In the genomic region with DNA sequence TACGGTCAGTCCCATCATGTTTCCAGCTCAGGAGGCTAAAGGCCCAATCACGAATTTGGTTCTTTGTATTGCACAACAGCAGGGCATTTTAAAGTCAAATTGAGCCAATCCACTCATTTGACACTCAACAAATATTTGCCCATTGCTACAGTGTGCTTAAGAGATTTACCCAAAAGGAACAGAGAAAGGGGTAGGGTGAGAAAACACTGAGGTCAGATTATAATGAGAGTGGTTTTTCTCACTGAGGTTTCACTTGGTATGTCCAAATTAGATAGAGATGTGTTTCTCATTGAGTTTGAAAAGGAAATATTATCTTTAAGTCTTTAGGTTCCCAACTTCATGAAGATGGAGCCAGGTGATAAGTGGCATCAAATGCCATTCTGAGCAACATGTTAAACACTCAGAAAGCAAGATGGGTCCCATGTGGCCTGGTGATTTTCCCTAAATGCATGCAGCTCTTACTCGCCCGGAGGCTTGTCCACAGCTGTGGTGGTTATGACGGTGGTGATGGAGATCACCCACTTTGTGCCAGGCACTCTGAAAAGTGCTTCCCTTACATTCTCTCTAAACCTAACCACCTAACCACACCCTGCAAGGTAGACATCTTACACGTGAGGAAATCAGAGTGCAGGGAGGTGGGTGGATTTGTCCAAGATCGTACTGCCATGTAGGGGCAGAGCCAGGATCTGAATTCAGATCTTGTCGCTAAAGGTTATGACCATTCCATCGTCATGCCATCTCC, we compare ENCODE assay signal across 1 cellular context.
A peak's percentile ranks its signal among the peaks of the same experiment; 100 is the strongest.
TF ChIP-seq lines count a peak whose summit lies in the region.

No MANE protein-coding gene starts in this region.

TF ChIP-seq in HepG2, 621 proteins besides CTCF, POLR2A, EP300 and RAD21 (continued from another document and continues in another):
- TF ChIP-seq ZNF367 (CRISPR knock-in tag; IDR thresholded peaks at IDR 0.05; ENCODE audit: borderline replicate concordance), result 0 out of 2 replicates have a peak, but pooled peaks have one; percentile 34
- peak; percentile 98 for TF ChIP-seq HMG20B (CRISPR knock-in tag; conservative IDR thresholded peaks at IDR 0.05)
- TF ChIP-seq RFXAP (CRISPR knock-in tag; IDR thresholded peaks at IDR 0.05; ENCODE audit: borderline replicate concordance), result peak; percentile 35; the same call in 1 of the 2 replicates
- TF ChIP-seq ZNF253 (CRISPR knock-in tag; IDR thresholded peaks at IDR 0.05; ENCODE audit: borderline replicate concordance), result no peak
- TF ChIP-seq ATM (IDR thresholded peaks at IDR 0.05; ENCODE audit: borderline replicate concordance), result no peak
- peak; percentile 25; the same call in 1 of the 2 replicates for TF ChIP-seq EHMT2 (IDR thresholded peaks at IDR 0.05; ENCODE audit: borderline replicate concordance, low read depth, low read length)
- TF ChIP-seq, protein P1, sequence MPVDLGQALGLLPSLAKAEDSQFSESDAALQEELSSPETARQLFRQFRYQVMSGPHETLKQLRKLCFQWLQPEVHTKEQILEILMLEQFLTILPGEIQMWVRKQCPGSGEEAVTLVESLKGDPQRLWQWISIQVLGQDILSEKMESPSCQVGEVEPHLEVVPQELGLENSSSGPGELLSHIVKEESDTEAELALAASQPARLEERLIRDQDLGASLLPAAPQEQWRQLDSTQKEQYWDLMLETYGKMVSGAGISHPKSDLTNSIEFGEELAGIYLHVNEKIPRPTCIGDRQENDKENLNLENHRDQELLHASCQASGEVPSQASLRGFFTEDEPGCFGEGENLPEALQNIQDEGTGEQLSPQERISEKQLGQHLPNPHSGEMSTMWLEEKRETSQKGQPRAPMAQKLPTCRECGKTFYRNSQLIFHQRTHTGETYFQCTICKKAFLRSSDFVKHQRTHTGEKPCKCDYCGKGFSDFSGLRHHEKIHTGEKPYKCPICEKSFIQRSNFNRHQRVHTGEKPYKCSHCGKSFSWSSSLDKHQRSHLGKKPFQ (CRISPR knock-in tag; IDR thresholded peaks at IDR 0.05; ENCODE audit: insufficient replicate concordance), result peak; percentile 56
- no peak for TF ChIP-seq TBP (CRISPR knock-in tag; IDR thresholded peaks at IDR 0.05)
- peak; percentile 75; the same call in 1 of the 2 replicates for TF ChIP-seq NFIC (IDR thresholded peaks at IDR 0.05; ENCODE audit: low read length)
- no peak for TF ChIP-seq CHD2 (IDR thresholded peaks at IDR 0.05; ENCODE audit: low read depth, low read length)
- TF ChIP-seq, protein P2, sequence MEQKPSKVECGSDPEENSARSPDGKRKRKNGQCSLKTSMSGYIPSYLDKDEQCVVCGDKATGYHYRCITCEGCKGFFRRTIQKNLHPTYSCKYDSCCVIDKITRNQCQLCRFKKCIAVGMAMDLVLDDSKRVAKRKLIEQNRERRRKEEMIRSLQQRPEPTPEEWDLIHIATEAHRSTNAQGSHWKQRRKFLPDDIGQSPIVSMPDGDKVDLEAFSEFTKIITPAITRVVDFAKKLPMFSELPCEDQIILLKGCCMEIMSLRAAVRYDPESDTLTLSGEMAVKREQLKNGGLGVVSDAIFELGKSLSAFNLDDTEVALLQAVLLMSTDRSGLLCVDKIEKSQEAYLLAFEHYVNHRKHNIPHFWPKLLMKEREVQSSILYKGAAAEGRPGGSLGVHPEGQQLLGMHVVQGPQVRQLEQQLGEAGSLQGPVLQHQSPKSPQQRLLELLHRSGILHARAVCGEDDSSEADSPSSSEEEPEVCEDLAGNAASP (CRISPR knock-in tag; IDR thresholded peaks at IDR 0.05; ENCODE audit: borderline replicate concordance), result peak; percentile 83
- TF ChIP-seq TSC22D2 (CRISPR knock-in tag; IDR thresholded peaks at IDR 0.05; ENCODE audit: borderline replicate concordance), result peak; percentile 49; the same call in 1 of the 2 replicates
- 0 out of 2 replicates have a peak, but pooled peaks have one; percentile 14 for TF ChIP-seq ZNF761 (CRISPR knock-in tag; conservative IDR thresholded peaks at IDR 0.05)
- TF ChIP-seq SNAPC2 (CRISPR knock-in tag; IDR thresholded peaks at IDR 0.05), result peak; percentile 80; the same call in 1 of the 2 replicates
- TF ChIP-seq REPIN1 (CRISPR knock-in tag; IDR thresholded peaks at IDR 0.05; ENCODE audit: borderline replicate concordance, low read depth), result peak; percentile 33; the same call in 1 of the 2 replicates
- TF ChIP-seq, protein P3, sequence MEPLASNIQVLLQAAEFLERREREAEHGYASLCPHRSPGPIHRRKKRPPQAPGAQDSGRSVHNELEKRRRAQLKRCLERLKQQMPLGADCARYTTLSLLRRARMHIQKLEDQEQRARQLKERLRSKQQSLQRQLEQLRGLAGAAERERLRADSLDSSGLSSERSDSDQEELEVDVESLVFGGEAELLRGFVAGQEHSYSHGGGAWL (CRISPR knock-in tag; IDR thresholded peaks at IDR 0.05), result no peak
- TF ChIP-seq, protein P4, sequence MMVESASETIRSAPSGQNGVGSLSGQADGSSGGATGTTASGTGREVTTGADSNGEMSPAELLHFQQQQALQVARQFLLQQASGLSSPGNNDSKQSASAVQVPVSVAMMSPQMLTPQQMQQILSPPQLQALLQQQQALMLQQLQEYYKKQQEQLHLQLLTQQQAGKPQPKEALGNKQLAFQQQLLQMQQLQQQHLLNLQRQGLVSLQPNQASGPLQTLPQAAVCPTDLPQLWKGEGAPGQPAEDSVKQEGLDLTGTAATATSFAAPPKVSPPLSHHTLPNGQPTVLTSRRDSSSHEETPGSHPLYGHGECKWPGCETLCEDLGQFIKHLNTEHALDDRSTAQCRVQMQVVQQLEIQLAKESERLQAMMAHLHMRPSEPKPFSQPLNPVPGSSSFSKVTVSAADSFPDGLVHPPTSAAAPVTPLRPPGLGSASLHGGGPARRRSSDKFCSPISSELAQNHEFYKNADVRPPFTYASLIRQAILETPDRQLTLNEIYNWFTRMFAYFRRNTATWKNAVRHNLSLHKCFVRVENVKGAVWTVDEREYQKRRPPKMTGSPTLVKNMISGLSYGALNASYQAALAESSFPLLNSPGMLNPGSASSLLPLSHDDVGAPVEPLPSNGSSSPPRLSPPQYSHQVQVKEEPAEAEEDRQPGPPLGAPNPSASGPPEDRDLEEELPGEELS (CRISPR knock-in tag; IDR thresholded peaks at IDR 0.05), result peak; percentile 93
- TF ChIP-seq ZNF446 (CRISPR knock-in tag; IDR thresholded peaks at IDR 0.05), result 0 out of 2 replicates have a peak, but pooled peaks have one; percentile 9
- 0 out of 2 replicates have a peak, but pooled peaks have one; percentile 28 for TF ChIP-seq KDM6A (CRISPR knock-in tag; IDR thresholded peaks at IDR 0.05; ENCODE audit: low read depth)
- peak; percentile 76 for TF ChIP-seq THAP11 (CRISPR knock-in tag; IDR thresholded peaks at IDR 0.05)
- TF ChIP-seq CBX5 (CRISPR knock-in tag; IDR thresholded peaks at IDR 0.05; ENCODE audit: borderline replicate concordance), result no peak
- TF ChIP-seq ZNF773 (CRISPR knock-in tag; IDR thresholded peaks at IDR 0.05; ENCODE audit: borderline replicate concordance), result no peak
- TF ChIP-seq, protein P5, sequence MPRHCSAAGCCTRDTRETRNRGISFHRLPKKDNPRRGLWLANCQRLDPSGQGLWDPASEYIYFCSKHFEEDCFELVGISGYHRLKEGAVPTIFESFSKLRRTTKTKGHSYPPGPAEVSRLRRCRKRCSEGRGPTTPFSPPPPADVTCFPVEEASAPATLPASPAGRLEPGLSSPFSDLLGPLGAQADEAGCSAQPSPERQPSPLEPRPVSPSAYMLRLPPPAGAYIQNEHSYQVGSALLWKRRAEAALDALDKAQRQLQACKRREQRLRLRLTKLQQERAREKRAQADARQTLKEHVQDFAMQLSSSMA (CRISPR knock-in tag; IDR thresholded peaks at IDR 0.05), result no peak
- no peak for TF ChIP-seq AKAP8 (CRISPR knock-in tag; IDR thresholded peaks at IDR 0.05)
- TF ChIP-seq, protein P6, sequence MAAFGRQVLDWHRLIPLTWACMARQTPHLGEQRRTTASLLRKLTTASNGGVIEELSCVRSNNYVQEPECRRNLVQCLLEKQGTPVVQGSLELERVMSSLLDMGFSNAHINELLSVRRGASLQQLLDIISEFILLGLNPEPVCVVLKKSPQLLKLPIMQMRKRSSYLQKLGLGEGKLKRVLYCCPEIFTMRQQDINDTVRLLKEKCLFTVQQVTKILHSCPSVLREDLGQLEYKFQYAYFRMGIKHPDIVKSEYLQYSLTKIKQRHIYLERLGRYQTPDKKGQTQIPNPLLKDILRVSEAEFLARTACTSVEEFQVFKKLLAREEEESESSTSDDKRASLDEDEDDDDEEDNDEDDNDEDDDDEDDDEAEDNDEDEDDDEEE (CRISPR knock-in tag; IDR thresholded peaks at IDR 0.05), result 0 out of 2 replicates have a peak, but pooled peaks have one; percentile 26
- TF ChIP-seq TP53 (CRISPR knock-in tag; conservative IDR thresholded peaks at IDR 0.05), result 0 out of 2 replicates have a peak, but pooled peaks have one; percentile 76
- peak; percentile 63; the same call in 1 of the 2 replicates for TF ChIP-seq SOX13 (IDR thresholded peaks at IDR 0.05)
- peak in 1 of 2 experiments; percentile 94; a peak in 2 of 4 replicates for TF ChIP-seq SOX13 (CRISPR knock-in tag; conservative IDR thresholded peaks at IDR 0.05 in 1 of 2, IDR thresholded peaks at IDR 0.05 in 1 of 2)
- peak; percentile 88 for TF ChIP-seq SMYD3 (CRISPR knock-in tag; IDR thresholded peaks at IDR 0.05)
- TF ChIP-seq RNF2 (conservative IDR thresholded peaks at IDR 0.05; ENCODE audit: low read depth), result no peak
- TF ChIP-seq SMAD1 (CRISPR knock-in tag; IDR thresholded peaks at IDR 0.05; ENCODE audit: borderline replicate concordance, low read depth), result no peak
- peak; percentile 55; the same call in 1 of the 2 replicates for TF ChIP-seq FOSL2 (CRISPR knock-in tag; IDR thresholded peaks at IDR 0.05)
- TF ChIP-seq NFYB (CRISPR knock-in tag; IDR thresholded peaks at IDR 0.05), result peak; percentile 72
- no peak for TF ChIP-seq NAIF1 (CRISPR knock-in tag; IDR thresholded peaks at IDR 0.05; ENCODE audit: borderline replicate concordance)
- no peak for TF ChIP-seq ZNF558 (CRISPR knock-in tag; IDR thresholded peaks at IDR 0.05; ENCODE audit: borderline replicate concordance)
- peak; percentile 46; the same call in 1 of the 2 replicates for TF ChIP-seq ZNF772 (CRISPR knock-in tag; IDR thresholded peaks at IDR 0.05)
- peak; percentile 70 for TF ChIP-seq NR2C2 (CRISPR knock-in tag; IDR thresholded peaks at IDR 0.05; ENCODE audit: borderline replicate concordance)
- peak; percentile 92 for TF ChIP-seq TBX2 (CRISPR knock-in tag; IDR thresholded peaks at IDR 0.05; ENCODE audit: borderline replicate concordance)
- TF ChIP-seq SP1 (IDR thresholded peaks at IDR 0.05), result no peak
- no peak for TF ChIP-seq SP1 (CRISPR knock-in tag; IDR thresholded peaks at IDR 0.05)
- peak; percentile 53; the same call in 1 of the 2 replicates for TF ChIP-seq HOXA3 (CRISPR knock-in tag; IDR thresholded peaks at IDR 0.05)
- TF ChIP-seq, protein P7, sequence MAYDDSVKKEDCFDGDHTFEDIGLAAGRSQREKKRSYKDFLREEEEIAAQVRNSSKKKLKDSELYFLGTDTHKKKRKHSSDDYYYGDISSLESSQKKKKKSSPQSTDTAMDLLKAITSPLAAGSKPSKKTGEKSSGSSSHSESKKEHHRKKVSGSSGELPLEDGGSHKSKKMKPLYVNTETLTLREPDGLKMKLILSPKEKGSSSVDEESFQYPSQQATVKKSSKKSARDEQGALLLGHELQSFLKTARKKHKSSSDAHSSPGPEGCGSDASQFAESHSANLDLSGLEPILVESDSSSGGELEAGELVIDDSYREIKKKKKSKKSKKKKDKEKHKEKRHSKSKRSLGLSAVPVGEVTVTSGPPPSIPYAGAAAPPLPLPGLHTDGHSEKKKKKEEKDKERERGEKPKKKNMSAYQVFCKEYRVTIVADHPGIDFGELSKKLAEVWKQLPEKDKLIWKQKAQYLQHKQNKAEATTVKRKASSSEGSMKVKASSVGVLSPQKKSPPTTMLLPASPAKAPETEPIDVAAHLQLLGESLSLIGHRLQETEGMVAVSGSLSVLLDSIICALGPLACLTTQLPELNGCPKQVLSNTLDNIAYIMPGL (CRISPR knock-in tag; IDR thresholded peaks at IDR 0.05; ENCODE audit: borderline replicate concordance in 1 of 2, low read depth in 1 of 2), result peak in 1 of 2 experiments; percentile 24; a peak in 2 of 4 replicates
- TF ChIP-seq PHF21A (CRISPR knock-in tag; IDR thresholded peaks at IDR 0.05), result peak; percentile 97
- peak; percentile 53; the same call in 1 of the 2 replicates for TF ChIP-seq HNF4G (IDR thresholded peaks at IDR 0.05; ENCODE audit: borderline replicate concordance, low read depth, low read length)
- peak; percentile 38; the same call in 1 of the 2 replicates for TF ChIP-seq HNF4G (CRISPR knock-in tag; IDR thresholded peaks at IDR 0.05; ENCODE audit: borderline replicate concordance, low read depth)
- no peak for TF ChIP-seq ZNF839 (CRISPR knock-in tag; IDR thresholded peaks at IDR 0.05; ENCODE audit: borderline replicate concordance)
- TF ChIP-seq GZF1 (CRISPR knock-in tag; IDR thresholded peaks at IDR 0.05), result no peak
- peak; percentile 81 for TF ChIP-seq DPF2 (CRISPR knock-in tag; IDR thresholded peaks at IDR 0.05; ENCODE audit: borderline replicate concordance, low read depth)
- TF ChIP-seq, protein P8, sequence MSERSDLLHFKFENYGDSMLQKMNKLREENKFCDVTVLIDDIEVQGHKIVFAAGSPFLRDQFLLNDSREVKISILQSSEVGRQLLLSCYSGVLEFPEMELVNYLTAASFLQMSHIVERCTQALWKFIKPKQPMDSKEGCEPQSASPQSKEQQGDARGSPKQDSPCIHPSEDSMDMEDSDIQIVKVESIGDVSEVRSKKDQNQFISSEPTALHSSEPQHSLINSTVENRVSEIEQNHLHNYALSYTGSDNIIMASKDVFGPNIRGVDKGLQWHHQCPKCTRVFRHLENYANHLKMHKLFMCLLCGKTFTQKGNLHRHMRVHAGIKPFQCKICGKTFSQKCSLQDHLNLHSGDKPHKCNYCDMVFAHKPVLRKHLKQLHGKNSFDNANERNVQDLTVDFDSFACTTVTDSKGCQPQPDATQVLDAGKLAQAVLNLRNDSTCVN (CRISPR knock-in tag; IDR thresholded peaks at IDR 0.05; ENCODE audit: borderline replicate concordance), result no peak
- TF ChIP-seq ZNF335 (CRISPR knock-in tag; IDR thresholded peaks at IDR 0.05), result 0 out of 2 replicates have a peak, but pooled peaks have one; percentile 17
- TF ChIP-seq ZNF101 (CRISPR knock-in tag; IDR thresholded peaks at IDR 0.05; ENCODE audit: borderline replicate concordance, low read depth), result no peak
- peak; percentile 59 for TF ChIP-seq MED8 (CRISPR knock-in tag; IDR thresholded peaks at IDR 0.05; ENCODE audit: insufficient replicate concordance)
- TF ChIP-seq RXRB (CRISPR knock-in tag; IDR thresholded peaks at IDR 0.05; ENCODE audit: borderline replicate concordance), result peak; percentile 83
- TF ChIP-seq HIVEP1 (CRISPR knock-in tag; IDR thresholded peaks at IDR 0.05), result no peak
- no peak for TF ChIP-seq ZNF788 (CRISPR knock-in tag; IDR thresholded peaks at IDR 0.05; ENCODE audit: borderline replicate concordance)
- TF ChIP-seq SP5 (CRISPR knock-in tag; IDR thresholded peaks at IDR 0.05; ENCODE audit: borderline replicate concordance, low read depth), result peak; percentile 86
- no peak for TF ChIP-seq ZNF879 (CRISPR knock-in tag; IDR thresholded peaks at IDR 0.05)
- TF ChIP-seq DMAP1 (CRISPR knock-in tag; IDR thresholded peaks at IDR 0.05), result peak; percentile 26; the same call in 1 of the 2 replicates
